ENCODE assay signal across 10 cellular contexts in the genomic region with DNA sequence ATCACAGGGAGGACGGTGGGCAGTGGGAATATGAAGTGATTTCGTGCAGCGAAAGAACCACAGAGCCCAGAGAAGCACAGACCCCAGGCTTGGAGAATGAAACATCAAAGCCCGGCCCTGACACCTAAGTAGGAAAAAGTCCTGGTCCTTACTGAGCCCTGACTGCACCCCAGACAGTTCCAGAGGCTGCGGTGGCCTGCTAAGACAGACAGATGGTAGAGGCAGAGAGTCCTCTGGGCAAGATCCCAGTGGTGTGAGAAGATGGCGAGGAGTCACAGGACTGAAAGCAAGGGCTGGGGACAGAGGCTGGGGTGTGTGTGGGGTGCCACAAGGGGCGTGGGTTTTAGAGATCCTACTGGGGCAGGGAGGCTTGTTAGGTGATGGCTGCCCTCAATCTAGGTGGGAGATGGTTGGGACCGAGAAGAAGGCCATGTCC. TPM values are rescaled to one million over a fixed set of nuclear protein-coding genes. Genes with fewer than 3 reads are reported as not detected.
DNase-seq lines count a peak whose midpoint lies in the region; ATAC-seq and TF ChIP-seq lines count a peak whose summit lies in the region.
"Had no signal": no experiment of that assay in that cellular context is flagged by ENCODE, and none has a peak within 500 bp of the region (broad histone marks: within the 10 kb centered on the region; RNA-seq: fewer than 3 reads in every experiment).

No MANE protein-coding gene starts in this region.

- no peak overlapping the region for H2BK5ac ChIP-seq in IMR-90 (ENCODE audit: low read depth, low read length, poor library complexity, severe bottlenecking)

- TF ChIP-seq RAD21 in IMR-90 (IDR thresholded peaks at IDR 0.05; ENCODE audit: low read length) = no peak

- dilution Hi-C loops in IMR-90 (cut with HindIII; ENCODE audit: low sequenced_read_pairs, unreplicated experiment) = no loop called here

- peak; percentile 61 for DNase-seq in activated effector memory CD4-positive, alpha-beta T cell treated with anti-CD3 and anti-CD28 coated beads, Interleukin-2, amount 50 U/mL, for 16 hours
- no peak for DNase-seq in activated effector memory CD4-positive, alpha-beta T cell treated with Interleukin-2 at 50 U/mL for 16 hours
- DNase-seq in IMR-90 = no peak
- peak; percentile 65 for DNase-seq in coronary artery (ENCODE audit: low spot score)
- DNase-seq in sigmoid colon = peak; percentile 50
- no peak for DNase-seq in DMS114 treated with DMSO at 0.1 percent for 48 hours (lab: John Stamatoyannopoulos, UW; ENCODE audit: unreplicated experiment)
- DNase-seq in NCI-H1092 treated with DMSO at 0.1 percent for 48 hours (lab: John Stamatoyannopoulos, UW) = no peak
- DNase-seq in germinal center (ENCODE audit: low spot score) = no peak
- DNase-seq: NCI-H1436 treated with DMSO at 0.1 percent for 48 hours had no signal

- H3K36me3 ChIP-seq in IMR-90 (ENCODE audit: control insufficient read depth, insufficient read depth, low read length) = peaks cover 28% of the 10 kb centered on the region
- H3K36me3 ChIP-seq in sigmoid colon = peaks cover 17 to 46% (median 24%) of the 10 kb centered on the region in 4 donors

- H4K91ac ChIP-seq in IMR-90 (ENCODE audit: insufficient read depth, low read depth, low read length) = no peak overlapping the region

- no peak overlapping the region for H4K8ac ChIP-seq in IMR-90 (ENCODE audit: low read depth in 2 of 2, low read length in 2 of 2)

- H3K9me3 ChIP-seq in IMR-90 (ENCODE audit: control insufficient read depth, insufficient read depth, low read length) (no peaks in the 10 kb centered on the region), sigmoid colon (no peaks in the 10 kb centered on the region)
- H3K9me3 ChIP-seq: vagina had no signal

- no TSS peak for BruUV-seq in IMR-90 (replicated peaks; lab: Mats Ljungman, UMichigan)

- peaks cover 20 to 61% of the 10 kb centered on the region in 2 experiments for H3K79me1 ChIP-seq in IMR-90 (ENCODE audit: low read depth in 1 of 2, low read length in 2 of 2)

- no peaks in the 10 kb centered on the region for H3K27me3 ChIP-seq in IMR-90 (ENCODE audit: control insufficient read depth, insufficient read depth, low read length)
- H3K27me3 ChIP-seq in sigmoid colon = no peaks in the 10 kb centered on the region
- H3K27me3 ChIP-seq: vagina had no signal

- no peaks in the 10 kb centered on the region for H3K9me1 ChIP-seq in IMR-90 (ENCODE audit: insufficient read depth, low read length)

- H3K27ac ChIP-seq in IMR-90 (ENCODE audit: insufficient read depth, low read length) (no peak overlapping the region), coronary artery (no peak overlapping the region), sigmoid colon (no peak overlapping the region)
- H3K27ac ChIP-seq: vagina had no signal

- in situ Hi-C loops in IMR-90 (cut with MboI; ENCODE audit: low sequenced_read_pairs) = loop anchor here (10.0 to 25.0 kb wide), 2 partner anchors 244 to 436 kb away; no protein-coding TSS in a partner anchor

- no peak overlapping the region for H3K14ac ChIP-seq in IMR-90 (replicated peaks; ENCODE audit: low read depth, low read length)

- WGBS in IMR-90 (ENCODE audit: extremely low coverage in 2 of 2, insufficient read length in 1 of 2), 2 experiments = 100% methylated on average over 2 of the region's 8 CpGs; no CpG with 5 or more reads in 1 of the 2 experiments
- WGBS in sigmoid colon, 2 donors = 89 to 93% methylated on average over 8 of the region's 8 CpGs

- H3K4me1 ChIP-seq in IMR-90 (ENCODE audit: control insufficient read depth, insufficient read depth, low read length) (no peaks in the 10 kb centered on the region), sigmoid colon (peaks cover 0 to 84% (median 78%) of the 10 kb centered on the region in 4 donors)

- H4K20me1 ChIP-seq in IMR-90 (ENCODE audit: insufficient read depth, low read length) = peaks cover 58% of the 10 kb centered on the region

- peak overlapping the region; percentile 91 for H2AK9ac ChIP-seq in IMR-90 (replicated peaks; ENCODE audit: low read depth, low read length, poor library complexity)

- no peak overlapping the region for H3K9ac ChIP-seq in IMR-90 (ENCODE audit: low read depth, low read length)

- no peak overlapping the region for H2BK20ac ChIP-seq in IMR-90 (ENCODE audit: low read depth, low read length)

- H3K18ac ChIP-seq in IMR-90 (ENCODE audit: low read depth, low read length) = no peak overlapping the region

- no peak for TF ChIP-seq CTCF in IMR-90 (conservative IDR thresholded peaks at IDR 0.05; ENCODE audit: low read depth, low read length)
- no peak for TF ChIP-seq CTCF in coronary artery (IDR thresholded peaks at IDR 0.05)
- no peak for TF ChIP-seq CTCF in sigmoid colon (IDR thresholded peaks at IDR 0.05)

- CTCF ChIA-PET in IMR-90 (lab: Yijun Ruan, JAX) = interaction anchor here (1.3 to 1.4 kb wide), 2 partner anchors 99 to 133 kb away, joined by 4 read pairs; no protein-coding TSS in a partner anchor

- H2AFZ ChIP-seq in IMR-90 (replicated peaks; ENCODE audit: low read length, poor library complexity) = no peak overlapping the region

- H2BK120ac ChIP-seq in IMR-90 (ENCODE audit: low read depth, low read length) = no peak overlapping the region

- no peak overlapping the region for H3K56ac ChIP-seq in IMR-90 (ENCODE audit: extremely low read depth, insufficient read depth, low read length)

- no peak for ATAC-seq in IMR-90 (ENCODE audit: low read depth)

- no peak overlapping the region for H3K4me2 ChIP-seq in IMR-90 (ENCODE audit: low read depth, low read length)

- no peak overlapping the region for H3K4ac ChIP-seq in IMR-90 (ENCODE audit: low read depth, low read length)

- POLR2A ChIA-PET in IMR-90 (lab: Charles Lee; ENCODE audit: unreplicated experiment) = no interaction called here

- no peak for TF ChIP-seq EP300 in sigmoid colon (IDR thresholded peaks at IDR 0.05)

- H4K5ac ChIP-seq in IMR-90 (ENCODE audit: low read depth, low read length) = no peak overlapping the region

- H3K23ac ChIP-seq in IMR-90 (ENCODE audit: low read depth, low read length) = no peak overlapping the region

- TF ChIP-seq POLR2A in IMR-90 (IDR thresholded peaks at IDR 0.05; ENCODE audit: low read depth, low read length) = no peak
- no peak for TF ChIP-seq POLR2A in sigmoid colon (IDR thresholded peaks at IDR 0.05)

- H3K4me3 ChIP-seq in IMR-90 (ENCODE audit: insufficient read depth, low read depth, low read length) (no peak overlapping the region), coronary artery (no peak overlapping the region), sigmoid colon (no peak overlapping the region)
- H3K4me3 ChIP-seq: vagina had no signal

- intact Hi-C loops in IMR-90 (cut with micrococcal nuclease) (no loop called here), sigmoid colon (cut with DNase I) (no loop called here)

- H2BK15ac ChIP-seq in IMR-90 (ENCODE audit: low read depth, low read length) = no peak overlapping the region

- H2AK5ac ChIP-seq in IMR-90 (ENCODE audit: low read depth, low read length) = peak overlapping the region; percentile 74

TF ChIP-seq in IMR-90, 13 proteins besides CTCF, POLR2A, EP300 and RAD21:
- TF ChIP-seq RCOR1 (IDR thresholded peaks at IDR 0.05; ENCODE audit: insufficient replicate concordance, low read length) (no peak), RFX5 (IDR thresholded peaks at IDR 0.05; ENCODE audit: low read depth, low read length) (no peak), FOS (IDR thresholded peaks at IDR 0.05; ENCODE audit: low read depth, low read length) (no peak), SMC3 (IDR thresholded peaks at IDR 0.05; ENCODE audit: low read depth, low read length) (no peak), MXI1 (IDR thresholded peaks at IDR 0.05; ENCODE audit: borderline replicate concordance, low read depth, low read length) (no peak), BHLHE40 (IDR thresholded peaks at IDR 0.05; ENCODE audit: low read depth, low read length) (no peak), NFE2L2 (IDR thresholded peaks at IDR 0.05; ENCODE audit: low read depth, low read length) (no peak), CEBPB (IDR thresholded peaks at IDR 0.05; ENCODE audit: low read depth, low read length) (no peak), MAFK (IDR thresholded peaks at IDR 0.05; ENCODE audit: low read depth, low read length) (no peak), MAZ (IDR thresholded peaks at IDR 0.05; ENCODE audit: borderline replicate concordance, low read depth, low read length) (no peak), CHD1 (IDR thresholded peaks at IDR 0.05; ENCODE audit: low read depth, low read length) (no peak)
- TF ChIP-seq, protein P1, sequence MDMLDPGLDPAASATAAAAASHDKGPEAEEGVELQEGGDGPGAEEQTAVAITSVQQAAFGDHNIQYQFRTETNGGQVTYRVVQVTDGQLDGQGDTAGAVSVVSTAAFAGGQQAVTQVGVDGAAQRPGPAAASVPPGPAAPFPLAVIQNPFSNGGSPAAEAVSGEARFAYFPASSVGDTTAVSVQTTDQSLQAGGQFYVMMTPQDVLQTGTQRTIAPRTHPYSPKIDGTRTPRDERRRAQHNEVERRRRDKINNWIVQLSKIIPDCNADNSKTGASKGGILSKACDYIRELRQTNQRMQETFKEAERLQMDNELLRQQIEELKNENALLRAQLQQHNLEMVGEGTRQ (IDR thresholded peaks at IDR 0.05; ENCODE audit: low read depth, low read length) = no peak
- TF ChIP-seq, protein P2, sequence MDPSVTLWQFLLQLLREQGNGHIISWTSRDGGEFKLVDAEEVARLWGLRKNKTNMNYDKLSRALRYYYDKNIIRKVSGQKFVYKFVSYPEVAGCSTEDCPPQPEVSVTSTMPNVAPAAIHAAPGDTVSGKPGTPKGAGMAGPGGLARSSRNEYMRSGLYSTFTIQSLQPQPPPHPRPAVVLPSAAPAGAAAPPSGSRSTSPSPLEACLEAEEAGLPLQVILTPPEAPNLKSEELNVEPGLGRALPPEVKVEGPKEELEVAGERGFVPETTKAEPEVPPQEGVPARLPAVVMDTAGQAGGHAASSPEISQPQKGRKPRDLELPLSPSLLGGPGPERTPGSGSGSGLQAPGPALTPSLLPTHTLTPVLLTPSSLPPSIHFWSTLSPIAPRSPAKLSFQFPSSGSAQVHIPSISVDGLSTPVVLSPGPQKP (IDR thresholded peaks at IDR 0.05; ENCODE audit: borderline replicate concordance, low read depth, low read length) = no peak

RNA-seq across cellular contexts. Expression of gene CBX6, which starts 3.7 kb away (rescaled TPM):
- total RNA-seq in IMR-90 (2012; rRNA removed) (15.2 and 17.5 TPM in 2 replicates), sigmoid colon (10 to 100 TPM; 47.2 to 90.6 (median 59.3) TPM)
- polyA plus RNA-seq in IMR-90 (2012; rRNA removed) (19.0 and 19.9 TPM in 2 replicates), sigmoid colon (10 to 100 TPM in 1 of 3 donors, 1 to 10 TPM in 2; 4.2 to 23.8 (median 5.1) TPM)
- 9.6 and 14.6 TPM in 2 replicates for polyA plus RNA-seq in IMR-90 (2012; cell fraction: cytosol; rRNA removed)
- polyA plus RNA-seq in IMR-90 (2012; cell fraction: nucleus; rRNA removed; ENCODE audit: low replicate concordance) = 26.7 and 45.8 TPM in 2 replicates

RNA-seq across cellular contexts. Expression of gene NPTXR, which starts 24.5 kb away (rescaled TPM):
- total RNA-seq in IMR-90 (2012; rRNA removed) (0.28 and 0.36 TPM in 2 replicates), sigmoid colon (10 to 100 TPM in 1 of 4 donors, 1 to 10 TPM in 3; 3.9 to 14.4 (median 5.3) TPM)
- polyA plus RNA-seq in IMR-90 (2012; rRNA removed) (1.8 and 2.2 TPM in 2 replicates), sigmoid colon (1 to 10 TPM in 1 of 3 donors, under 1 TPM in 1, not detected in 1; under 0.01 to 2.9 TPM)
- polyA plus RNA-seq in IMR-90 (2012; cell fraction: cytosol; rRNA removed) = 1.3 and 2.3 TPM in 2 replicates
- 1.4 and 1.6 TPM in 2 replicates for polyA plus RNA-seq in IMR-90 (2012; cell fraction: nucleus; rRNA removed; ENCODE audit: low replicate concordance)

Comparison
In these comparisons a context has a peak if more than half of its experiments do, and no peak if none do; other contexts are left out.
1. DNase-seq: peak in activated effector memory CD4-positive, alpha-beta T cell treated with anti-CD3 and anti-CD28 coated beads, Interleukin-2, amount 50 U/mL, for 16 hours (single experiment), coronary artery (single experiment) and sigmoid colon (single experiment); none in activated effector memory CD4-positive, alpha-beta T cell treated with Interleukin-2 at 50 U/mL for 16 hours (single experiment), IMR-90 (single experiment), DMS114 treated with DMSO at 0.1 percent for 48 hours (single experiment), NCI-H1092 treated with DMSO at 0.1 percent for 48 hours (single experiment) and germinal center (single experiment).